1 cellular context compared by ENCODE assay signal in the genomic region with DNA sequence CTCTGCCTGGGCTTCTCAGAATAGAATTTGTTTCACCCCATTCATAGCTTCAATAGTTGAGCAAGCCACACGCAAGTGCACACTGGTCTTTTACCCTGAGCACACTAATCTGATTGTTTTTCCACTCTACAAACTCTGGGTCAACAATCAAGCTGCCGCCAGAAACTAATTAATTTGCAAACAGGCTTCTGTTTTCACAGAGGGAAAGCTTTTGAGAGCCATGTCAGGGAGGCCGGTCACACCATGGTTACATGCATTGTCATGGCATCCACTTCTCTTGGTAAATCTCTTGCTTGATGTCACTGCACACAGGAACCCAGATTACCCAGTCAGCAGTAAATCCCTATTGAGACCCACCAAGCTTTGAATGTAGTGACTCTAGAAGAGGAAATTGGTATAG.
TF ChIP-seq lines count a peak whose summit lies in the region.

No MANE protein-coding gene starts in this region.

TF ChIP-seq in HepG2, 621 proteins besides CTCF, POLR2A, EP300 and RAD21 (continued from another document and continues in another):
- TF ChIP-seq, protein P1, sequence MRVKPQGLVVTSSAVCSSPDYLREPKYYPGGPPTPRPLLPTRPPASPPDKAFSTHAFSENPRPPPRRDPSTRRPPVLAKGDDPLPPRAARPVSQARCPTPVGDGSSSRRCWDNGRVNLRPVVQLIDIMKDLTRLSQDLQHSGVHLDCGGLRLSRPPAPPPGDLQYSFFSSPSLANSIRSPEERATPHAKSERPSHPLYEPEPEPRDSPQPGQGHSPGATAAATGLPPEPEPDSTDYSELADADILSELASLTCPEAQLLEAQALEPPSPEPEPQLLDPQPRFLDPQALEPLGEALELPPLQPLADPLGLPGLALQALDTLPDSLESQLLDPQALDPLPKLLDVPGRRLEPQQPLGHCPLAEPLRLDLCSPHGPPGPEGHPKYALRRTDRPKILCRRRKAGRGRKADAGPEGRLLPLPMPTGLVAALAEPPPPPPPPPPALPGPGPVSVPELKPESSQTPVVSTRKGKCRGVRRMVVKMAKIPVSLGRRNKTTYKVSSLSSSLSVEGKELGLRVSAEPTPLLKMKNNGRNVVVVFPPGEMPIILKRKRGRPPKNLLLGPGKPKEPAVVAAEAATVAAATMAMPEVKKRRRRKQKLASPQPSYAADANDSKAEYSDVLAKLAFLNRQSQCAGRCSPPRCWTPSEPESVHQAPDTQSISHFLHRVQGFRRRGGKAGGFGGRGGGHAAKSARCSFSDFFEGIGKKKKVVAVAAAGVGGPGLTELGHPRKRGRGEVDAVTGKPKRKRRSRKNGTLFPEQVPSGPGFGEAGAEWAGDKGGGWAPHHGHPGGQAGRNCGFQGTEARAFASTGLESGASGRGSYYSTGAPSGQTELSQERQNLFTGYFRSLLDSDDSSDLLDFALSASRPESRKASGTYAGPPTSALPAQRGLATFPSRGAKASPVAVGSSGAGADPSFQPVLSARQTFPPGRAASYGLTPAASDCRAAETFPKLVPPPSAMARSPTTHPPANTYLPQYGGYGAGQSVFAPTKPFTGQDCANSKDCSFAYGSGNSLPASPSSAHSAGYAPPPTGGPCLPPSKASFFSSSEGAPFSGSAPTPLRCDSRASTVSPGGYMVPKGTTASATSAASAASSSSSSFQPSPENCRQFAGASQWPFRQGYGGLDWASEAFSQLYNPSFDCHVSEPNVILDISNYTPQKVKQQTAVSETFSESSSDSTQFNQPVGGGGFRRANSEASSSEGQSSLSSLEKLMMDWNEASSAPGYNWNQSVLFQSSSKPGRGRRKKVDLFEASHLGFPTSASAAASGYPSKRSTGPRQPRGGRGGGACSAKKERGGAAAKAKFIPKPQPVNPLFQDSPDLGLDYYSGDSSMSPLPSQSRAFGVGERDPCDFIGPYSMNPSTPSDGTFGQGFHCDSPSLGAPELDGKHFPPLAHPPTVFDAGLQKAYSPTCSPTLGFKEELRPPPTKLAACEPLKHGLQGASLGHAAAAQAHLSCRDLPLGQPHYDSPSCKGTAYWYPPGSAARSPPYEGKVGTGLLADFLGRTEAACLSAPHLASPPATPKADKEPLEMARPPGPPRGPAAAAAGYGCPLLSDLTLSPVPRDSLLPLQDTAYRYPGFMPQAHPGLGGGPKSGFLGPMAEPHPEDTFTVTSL (CRISPR knock-in tag; IDR thresholded peaks at IDR 0.05; ENCODE audit: borderline replicate concordance): peak; percentile 59; the same call in 1 of the 2 replicates
- TF ChIP-seq ZNF264 (CRISPR knock-in tag; IDR thresholded peaks at IDR 0.05): 0 out of 2 replicates have a peak, but pooled peaks have one; percentile 51
- TF ChIP-seq ARHGAP35 (CRISPR knock-in tag; IDR thresholded peaks at IDR 0.05; ENCODE audit: borderline replicate concordance): no peak
- no peak for TF ChIP-seq ZNF501 (CRISPR knock-in tag; IDR thresholded peaks at IDR 0.05)
- no peak for TF ChIP-seq HMGA1 (CRISPR knock-in tag; conservative IDR thresholded peaks at IDR 0.05)
- TF ChIP-seq SP5 (CRISPR knock-in tag; IDR thresholded peaks at IDR 0.05; ENCODE audit: borderline replicate concordance, low read depth): 0 out of 2 replicates have a peak, but pooled peaks have one; percentile 15
- TF ChIP-seq ZNF326 (CRISPR knock-in tag; IDR thresholded peaks at IDR 0.05; ENCODE audit: borderline replicate concordance): no peak
- no peak for TF ChIP-seq ASH2L (IDR thresholded peaks at IDR 0.05; ENCODE audit: insufficient read length, low read depth, low read length)
- TF ChIP-seq, protein P2, sequence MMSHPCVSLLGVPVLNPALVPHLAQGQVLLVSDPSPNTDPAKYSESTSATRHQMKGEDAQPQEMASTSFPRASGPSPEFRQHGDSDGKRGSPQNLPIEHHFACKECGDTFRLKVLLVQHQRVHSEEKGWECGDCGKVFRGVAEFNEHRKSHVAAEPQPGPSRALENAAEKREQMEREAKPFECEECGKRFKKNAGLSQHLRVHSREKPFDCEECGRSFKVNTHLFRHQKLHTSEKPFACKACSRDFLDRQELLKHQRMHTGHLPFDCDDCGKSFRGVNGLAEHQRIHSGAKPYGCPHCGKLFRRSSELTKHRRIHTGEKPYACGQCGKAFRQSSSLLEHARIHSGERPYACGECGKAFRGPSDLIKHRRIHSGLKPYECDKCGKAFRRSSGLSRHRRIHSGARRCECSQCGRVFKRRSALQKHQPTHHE (CRISPR knock-in tag; IDR thresholded peaks at IDR 0.05; ENCODE audit: borderline replicate concordance): no peak
- TF ChIP-seq ARNTL (CRISPR knock-in tag; IDR thresholded peaks at IDR 0.05): 0 out of 2 replicates have a peak, but pooled peaks have one; percentile 27
- TF ChIP-seq, protein P3, sequence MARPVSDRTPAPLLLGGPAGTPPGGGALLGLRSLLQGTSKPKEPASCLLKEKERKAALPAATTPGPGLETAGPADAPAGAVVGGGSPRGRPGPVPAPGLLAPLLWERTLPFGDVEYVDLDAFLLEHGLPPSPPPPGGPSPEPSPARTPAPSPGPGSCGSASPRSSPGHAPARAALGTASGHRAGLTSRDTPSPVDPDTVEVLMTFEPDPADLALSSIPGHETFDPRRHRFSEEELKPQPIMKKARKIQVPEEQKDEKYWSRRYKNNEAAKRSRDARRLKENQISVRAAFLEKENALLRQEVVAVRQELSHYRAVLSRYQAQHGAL (CRISPR knock-in tag; IDR thresholded peaks at IDR 0.05; ENCODE audit: not compliant biosample characterization): no peak
- no peak for TF ChIP-seq MBNL3 (CRISPR knock-in tag; conservative IDR thresholded peaks at IDR 0.05)
- TF ChIP-seq, protein P4, sequence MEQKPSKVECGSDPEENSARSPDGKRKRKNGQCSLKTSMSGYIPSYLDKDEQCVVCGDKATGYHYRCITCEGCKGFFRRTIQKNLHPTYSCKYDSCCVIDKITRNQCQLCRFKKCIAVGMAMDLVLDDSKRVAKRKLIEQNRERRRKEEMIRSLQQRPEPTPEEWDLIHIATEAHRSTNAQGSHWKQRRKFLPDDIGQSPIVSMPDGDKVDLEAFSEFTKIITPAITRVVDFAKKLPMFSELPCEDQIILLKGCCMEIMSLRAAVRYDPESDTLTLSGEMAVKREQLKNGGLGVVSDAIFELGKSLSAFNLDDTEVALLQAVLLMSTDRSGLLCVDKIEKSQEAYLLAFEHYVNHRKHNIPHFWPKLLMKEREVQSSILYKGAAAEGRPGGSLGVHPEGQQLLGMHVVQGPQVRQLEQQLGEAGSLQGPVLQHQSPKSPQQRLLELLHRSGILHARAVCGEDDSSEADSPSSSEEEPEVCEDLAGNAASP (CRISPR knock-in tag; IDR thresholded peaks at IDR 0.05; ENCODE audit: borderline replicate concordance): no peak
- TF ChIP-seq SMC3 (IDR thresholded peaks at IDR 0.05; ENCODE audit: low read length): no peak
- TF ChIP-seq MTF1 (CRISPR knock-in tag; IDR thresholded peaks at IDR 0.05): no peak
- TF ChIP-seq, protein P5, sequence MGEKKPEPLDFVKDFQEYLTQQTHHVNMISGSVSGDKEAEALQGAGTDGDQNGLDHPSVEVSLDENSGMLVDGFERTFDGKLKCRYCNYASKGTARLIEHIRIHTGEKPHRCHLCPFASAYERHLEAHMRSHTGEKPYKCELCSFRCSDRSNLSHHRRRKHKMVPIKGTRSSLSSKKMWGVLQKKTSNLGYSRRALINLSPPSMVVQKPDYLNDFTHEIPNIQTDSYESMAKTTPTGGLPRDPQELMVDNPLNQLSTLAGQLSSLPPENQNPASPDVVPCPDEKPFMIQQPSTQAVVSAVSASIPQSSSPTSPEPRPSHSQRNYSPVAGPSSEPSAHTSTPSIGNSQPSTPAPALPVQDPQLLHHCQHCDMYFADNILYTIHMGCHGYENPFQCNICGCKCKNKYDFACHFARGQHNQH (CRISPR knock-in tag; IDR thresholded peaks at IDR 0.05): no peak
- TF ChIP-seq GFI1 (CRISPR knock-in tag; IDR thresholded peaks at IDR 0.05; ENCODE audit: borderline replicate concordance): no peak
- TF ChIP-seq ZNF335 (CRISPR knock-in tag; IDR thresholded peaks at IDR 0.05): no peak
- TF ChIP-seq, protein P6, sequence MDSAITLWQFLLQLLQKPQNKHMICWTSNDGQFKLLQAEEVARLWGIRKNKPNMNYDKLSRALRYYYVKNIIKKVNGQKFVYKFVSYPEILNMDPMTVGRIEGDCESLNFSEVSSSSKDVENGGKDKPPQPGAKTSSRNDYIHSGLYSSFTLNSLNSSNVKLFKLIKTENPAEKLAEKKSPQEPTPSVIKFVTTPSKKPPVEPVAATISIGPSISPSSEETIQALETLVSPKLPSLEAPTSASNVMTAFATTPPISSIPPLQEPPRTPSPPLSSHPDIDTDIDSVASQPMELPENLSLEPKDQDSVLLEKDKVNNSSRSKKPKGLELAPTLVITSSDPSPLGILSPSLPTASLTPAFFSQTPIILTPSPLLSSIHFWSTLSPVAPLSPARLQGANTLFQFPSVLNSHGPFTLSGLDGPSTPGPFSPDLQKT (CRISPR knock-in tag; IDR thresholded peaks at IDR 0.05; ENCODE audit: borderline replicate concordance): no peak
- TF ChIP-seq ZNF441 (CRISPR knock-in tag; IDR thresholded peaks at IDR 0.05; ENCODE audit: borderline replicate concordance): no peak
- TF ChIP-seq, protein P7, sequence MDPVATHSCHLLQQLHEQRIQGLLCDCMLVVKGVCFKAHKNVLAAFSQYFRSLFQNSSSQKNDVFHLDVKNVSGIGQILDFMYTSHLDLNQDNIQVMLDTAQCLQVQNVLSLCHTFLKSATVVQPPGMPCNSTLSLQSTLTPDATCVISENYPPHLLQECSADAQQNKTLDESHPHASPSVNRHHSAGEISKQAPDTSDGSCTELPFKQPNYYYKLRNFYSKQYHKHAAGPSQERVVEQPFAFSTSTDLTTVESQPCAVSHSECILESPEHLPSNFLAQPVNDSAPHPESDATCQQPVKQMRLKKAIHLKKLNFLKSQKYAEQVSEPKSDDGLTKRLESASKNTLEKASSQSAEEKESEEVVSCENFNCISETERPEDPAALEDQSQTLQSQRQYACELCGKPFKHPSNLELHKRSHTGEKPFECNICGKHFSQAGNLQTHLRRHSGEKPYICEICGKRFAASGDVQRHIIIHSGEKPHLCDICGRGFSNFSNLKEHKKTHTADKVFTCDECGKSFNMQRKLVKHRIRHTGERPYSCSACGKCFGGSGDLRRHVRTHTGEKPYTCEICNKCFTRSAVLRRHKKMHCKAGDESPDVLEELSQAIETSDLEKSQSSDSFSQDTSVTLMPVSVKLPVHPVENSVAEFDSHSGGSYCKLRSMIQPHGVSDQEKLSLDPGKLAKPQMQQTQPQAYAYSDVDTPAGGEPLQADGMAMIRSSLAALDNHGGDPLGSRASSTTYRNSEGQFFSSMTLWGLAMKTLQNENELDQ (CRISPR knock-in tag; IDR thresholded peaks at IDR 0.05; ENCODE audit: borderline replicate concordance): no peak
- TF ChIP-seq, protein P8, sequence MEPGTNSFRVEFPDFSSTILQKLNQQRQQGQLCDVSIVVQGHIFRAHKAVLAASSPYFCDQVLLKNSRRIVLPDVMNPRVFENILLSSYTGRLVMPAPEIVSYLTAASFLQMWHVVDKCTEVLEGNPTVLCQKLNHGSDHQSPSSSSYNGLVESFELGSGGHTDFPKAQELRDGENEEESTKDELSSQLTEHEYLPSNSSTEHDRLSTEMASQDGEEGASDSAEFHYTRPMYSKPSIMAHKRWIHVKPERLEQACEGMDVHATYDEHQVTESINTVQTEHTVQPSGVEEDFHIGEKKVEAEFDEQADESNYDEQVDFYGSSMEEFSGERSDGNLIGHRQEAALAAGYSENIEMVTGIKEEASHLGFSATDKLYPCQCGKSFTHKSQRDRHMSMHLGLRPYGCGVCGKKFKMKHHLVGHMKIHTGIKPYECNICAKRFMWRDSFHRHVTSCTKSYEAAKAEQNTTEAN (CRISPR knock-in tag; conservative IDR thresholded peaks at IDR 0.05): peak; percentile 99
- TF ChIP-seq ZNF230 (CRISPR knock-in tag; IDR thresholded peaks at IDR 0.05): no peak
- TF ChIP-seq, protein P9, sequence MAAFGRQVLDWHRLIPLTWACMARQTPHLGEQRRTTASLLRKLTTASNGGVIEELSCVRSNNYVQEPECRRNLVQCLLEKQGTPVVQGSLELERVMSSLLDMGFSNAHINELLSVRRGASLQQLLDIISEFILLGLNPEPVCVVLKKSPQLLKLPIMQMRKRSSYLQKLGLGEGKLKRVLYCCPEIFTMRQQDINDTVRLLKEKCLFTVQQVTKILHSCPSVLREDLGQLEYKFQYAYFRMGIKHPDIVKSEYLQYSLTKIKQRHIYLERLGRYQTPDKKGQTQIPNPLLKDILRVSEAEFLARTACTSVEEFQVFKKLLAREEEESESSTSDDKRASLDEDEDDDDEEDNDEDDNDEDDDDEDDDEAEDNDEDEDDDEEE (CRISPR knock-in tag; IDR thresholded peaks at IDR 0.05): no peak
- TF ChIP-seq KLF11 (CRISPR knock-in tag; IDR thresholded peaks at IDR 0.05): no peak
- TF ChIP-seq HNRNPH1 (optimal IDR thresholded peaks at IDR 0.05; ENCODE audit: low read depth, low read length): no peak
- TF ChIP-seq FOXP1 (IDR thresholded peaks at IDR 0.05): no peak
- peak; percentile 54; the same call in 1 of the 2 replicates for TF ChIP-seq FOXP1 (CRISPR knock-in tag; IDR thresholded peaks at IDR 0.05)
- TF ChIP-seq, protein P10, sequence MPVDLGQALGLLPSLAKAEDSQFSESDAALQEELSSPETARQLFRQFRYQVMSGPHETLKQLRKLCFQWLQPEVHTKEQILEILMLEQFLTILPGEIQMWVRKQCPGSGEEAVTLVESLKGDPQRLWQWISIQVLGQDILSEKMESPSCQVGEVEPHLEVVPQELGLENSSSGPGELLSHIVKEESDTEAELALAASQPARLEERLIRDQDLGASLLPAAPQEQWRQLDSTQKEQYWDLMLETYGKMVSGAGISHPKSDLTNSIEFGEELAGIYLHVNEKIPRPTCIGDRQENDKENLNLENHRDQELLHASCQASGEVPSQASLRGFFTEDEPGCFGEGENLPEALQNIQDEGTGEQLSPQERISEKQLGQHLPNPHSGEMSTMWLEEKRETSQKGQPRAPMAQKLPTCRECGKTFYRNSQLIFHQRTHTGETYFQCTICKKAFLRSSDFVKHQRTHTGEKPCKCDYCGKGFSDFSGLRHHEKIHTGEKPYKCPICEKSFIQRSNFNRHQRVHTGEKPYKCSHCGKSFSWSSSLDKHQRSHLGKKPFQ (CRISPR knock-in tag; IDR thresholded peaks at IDR 0.05; ENCODE audit: insufficient replicate concordance): no peak
- no peak for TF ChIP-seq ZBTB7B (CRISPR knock-in tag; IDR thresholded peaks at IDR 0.05)
- no peak for TF ChIP-seq MAF1 (CRISPR knock-in tag; IDR thresholded peaks at IDR 0.05; ENCODE audit: borderline replicate concordance)
- no peak for TF ChIP-seq FLYWCH1 (CRISPR knock-in tag; IDR thresholded peaks at IDR 0.05)
- TF ChIP-seq, protein P11, sequence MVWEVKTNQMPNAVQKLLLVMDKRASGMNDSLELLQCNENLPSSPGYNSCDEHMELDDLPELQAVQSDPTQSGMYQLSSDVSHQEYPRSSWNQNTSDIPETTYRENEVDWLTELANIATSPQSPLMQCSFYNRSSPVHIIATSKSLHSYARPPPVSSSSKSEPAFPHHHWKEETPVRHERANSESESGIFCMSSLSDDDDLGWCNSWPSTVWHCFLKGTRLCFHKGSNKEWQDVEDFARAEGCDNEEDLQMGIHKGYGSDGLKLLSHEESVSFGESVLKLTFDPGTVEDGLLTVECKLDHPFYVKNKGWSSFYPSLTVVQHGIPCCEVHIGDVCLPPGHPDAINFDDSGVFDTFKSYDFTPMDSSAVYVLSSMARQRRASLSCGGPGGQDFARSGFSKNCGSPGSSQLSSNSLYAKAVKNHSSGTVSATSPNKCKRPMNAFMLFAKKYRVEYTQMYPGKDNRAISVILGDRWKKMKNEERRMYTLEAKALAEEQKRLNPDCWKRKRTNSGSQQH (CRISPR knock-in tag; IDR thresholded peaks at IDR 0.05; ENCODE audit: low read depth): no peak
- TF ChIP-seq, protein P12, sequence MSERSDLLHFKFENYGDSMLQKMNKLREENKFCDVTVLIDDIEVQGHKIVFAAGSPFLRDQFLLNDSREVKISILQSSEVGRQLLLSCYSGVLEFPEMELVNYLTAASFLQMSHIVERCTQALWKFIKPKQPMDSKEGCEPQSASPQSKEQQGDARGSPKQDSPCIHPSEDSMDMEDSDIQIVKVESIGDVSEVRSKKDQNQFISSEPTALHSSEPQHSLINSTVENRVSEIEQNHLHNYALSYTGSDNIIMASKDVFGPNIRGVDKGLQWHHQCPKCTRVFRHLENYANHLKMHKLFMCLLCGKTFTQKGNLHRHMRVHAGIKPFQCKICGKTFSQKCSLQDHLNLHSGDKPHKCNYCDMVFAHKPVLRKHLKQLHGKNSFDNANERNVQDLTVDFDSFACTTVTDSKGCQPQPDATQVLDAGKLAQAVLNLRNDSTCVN (CRISPR knock-in tag; IDR thresholded peaks at IDR 0.05; ENCODE audit: borderline replicate concordance): no peak
